Comparison of ENCODE assay signal across 1 cellular context in the genomic region with DNA sequence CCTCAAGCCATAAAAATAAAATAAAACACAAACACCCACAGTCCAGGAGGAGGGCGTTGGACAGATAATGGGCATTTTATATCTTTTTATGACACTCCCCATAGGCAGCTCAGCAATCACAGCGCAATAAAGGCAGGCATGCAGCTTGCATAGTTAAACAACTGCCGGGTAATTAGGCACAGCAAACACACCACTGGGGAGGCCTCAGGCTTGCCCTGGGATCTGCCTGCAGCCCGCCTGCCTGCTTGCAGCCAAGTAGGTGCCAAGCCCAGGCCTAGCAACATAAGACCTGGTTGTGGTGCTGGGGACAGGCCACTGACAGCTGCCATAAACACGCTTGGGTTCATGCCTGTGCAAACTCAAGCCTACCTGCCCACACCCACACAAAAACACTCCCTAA.
TF ChIP-seq lines count a peak whose summit lies in the region.

No MANE protein-coding gene starts in this region.

TF ChIP-seq in GM23338, 12 proteins besides CTCF, POLR2A, EP300 and RAD21:
- TF ChIP-seq, protein P1, sequence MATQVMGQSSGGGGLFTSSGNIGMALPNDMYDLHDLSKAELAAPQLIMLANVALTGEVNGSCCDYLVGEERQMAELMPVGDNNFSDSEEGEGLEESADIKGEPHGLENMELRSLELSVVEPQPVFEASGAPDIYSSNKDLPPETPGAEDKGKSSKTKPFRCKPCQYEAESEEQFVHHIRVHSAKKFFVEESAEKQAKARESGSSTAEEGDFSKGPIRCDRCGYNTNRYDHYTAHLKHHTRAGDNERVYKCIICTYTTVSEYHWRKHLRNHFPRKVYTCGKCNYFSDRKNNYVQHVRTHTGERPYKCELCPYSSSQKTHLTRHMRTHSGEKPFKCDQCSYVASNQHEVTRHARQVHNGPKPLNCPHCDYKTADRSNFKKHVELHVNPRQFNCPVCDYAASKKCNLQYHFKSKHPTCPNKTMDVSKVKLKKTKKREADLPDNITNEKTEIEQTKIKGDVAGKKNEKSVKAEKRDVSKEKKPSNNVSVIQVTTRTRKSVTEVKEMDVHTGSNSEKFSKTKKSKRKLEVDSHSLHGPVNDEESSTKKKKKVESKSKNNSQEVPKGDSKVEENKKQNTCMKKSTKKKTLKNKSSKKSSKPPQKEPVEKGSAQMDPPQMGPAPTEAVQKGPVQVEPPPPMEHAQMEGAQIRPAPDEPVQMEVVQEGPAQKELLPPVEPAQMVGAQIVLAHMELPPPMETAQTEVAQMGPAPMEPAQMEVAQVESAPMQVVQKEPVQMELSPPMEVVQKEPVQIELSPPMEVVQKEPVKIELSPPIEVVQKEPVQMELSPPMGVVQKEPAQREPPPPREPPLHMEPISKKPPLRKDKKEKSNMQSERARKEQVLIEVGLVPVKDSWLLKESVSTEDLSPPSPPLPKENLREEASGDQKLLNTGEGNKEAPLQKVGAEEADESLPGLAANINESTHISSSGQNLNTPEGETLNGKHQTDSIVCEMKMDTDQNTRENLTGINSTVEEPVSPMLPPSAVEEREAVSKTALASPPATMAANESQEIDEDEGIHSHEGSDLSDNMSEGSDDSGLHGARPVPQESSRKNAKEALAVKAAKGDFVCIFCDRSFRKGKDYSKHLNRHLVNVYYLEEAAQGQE (IDR thresholded peaks at IDR 0.05; ENCODE audit: unreplicated experiment) = no peak
- TF ChIP-seq EZH2phosphoT487 (IDR thresholded peaks at IDR 0.05; ENCODE audit: unreplicated experiment) (no peak), ZNF331 (CRISPR knock-in tag; IDR thresholded peaks at IDR 0.05; ENCODE audit: low read depth) (no peak), EZH2 (IDR thresholded peaks at IDR 0.05; ENCODE audit: low read depth, unreplicated experiment) (no peak), ZNF114 (CRISPR knock-in tag; IDR thresholded peaks at IDR 0.05) (no peak), JUNB (IDR thresholded peaks at IDR 0.05; ENCODE audit: unreplicated experiment) (no peak), NANOG (IDR thresholded peaks at IDR 0.05; ENCODE audit: borderline replicate concordance) (no peak)
- TF ChIP-seq, protein P2, sequence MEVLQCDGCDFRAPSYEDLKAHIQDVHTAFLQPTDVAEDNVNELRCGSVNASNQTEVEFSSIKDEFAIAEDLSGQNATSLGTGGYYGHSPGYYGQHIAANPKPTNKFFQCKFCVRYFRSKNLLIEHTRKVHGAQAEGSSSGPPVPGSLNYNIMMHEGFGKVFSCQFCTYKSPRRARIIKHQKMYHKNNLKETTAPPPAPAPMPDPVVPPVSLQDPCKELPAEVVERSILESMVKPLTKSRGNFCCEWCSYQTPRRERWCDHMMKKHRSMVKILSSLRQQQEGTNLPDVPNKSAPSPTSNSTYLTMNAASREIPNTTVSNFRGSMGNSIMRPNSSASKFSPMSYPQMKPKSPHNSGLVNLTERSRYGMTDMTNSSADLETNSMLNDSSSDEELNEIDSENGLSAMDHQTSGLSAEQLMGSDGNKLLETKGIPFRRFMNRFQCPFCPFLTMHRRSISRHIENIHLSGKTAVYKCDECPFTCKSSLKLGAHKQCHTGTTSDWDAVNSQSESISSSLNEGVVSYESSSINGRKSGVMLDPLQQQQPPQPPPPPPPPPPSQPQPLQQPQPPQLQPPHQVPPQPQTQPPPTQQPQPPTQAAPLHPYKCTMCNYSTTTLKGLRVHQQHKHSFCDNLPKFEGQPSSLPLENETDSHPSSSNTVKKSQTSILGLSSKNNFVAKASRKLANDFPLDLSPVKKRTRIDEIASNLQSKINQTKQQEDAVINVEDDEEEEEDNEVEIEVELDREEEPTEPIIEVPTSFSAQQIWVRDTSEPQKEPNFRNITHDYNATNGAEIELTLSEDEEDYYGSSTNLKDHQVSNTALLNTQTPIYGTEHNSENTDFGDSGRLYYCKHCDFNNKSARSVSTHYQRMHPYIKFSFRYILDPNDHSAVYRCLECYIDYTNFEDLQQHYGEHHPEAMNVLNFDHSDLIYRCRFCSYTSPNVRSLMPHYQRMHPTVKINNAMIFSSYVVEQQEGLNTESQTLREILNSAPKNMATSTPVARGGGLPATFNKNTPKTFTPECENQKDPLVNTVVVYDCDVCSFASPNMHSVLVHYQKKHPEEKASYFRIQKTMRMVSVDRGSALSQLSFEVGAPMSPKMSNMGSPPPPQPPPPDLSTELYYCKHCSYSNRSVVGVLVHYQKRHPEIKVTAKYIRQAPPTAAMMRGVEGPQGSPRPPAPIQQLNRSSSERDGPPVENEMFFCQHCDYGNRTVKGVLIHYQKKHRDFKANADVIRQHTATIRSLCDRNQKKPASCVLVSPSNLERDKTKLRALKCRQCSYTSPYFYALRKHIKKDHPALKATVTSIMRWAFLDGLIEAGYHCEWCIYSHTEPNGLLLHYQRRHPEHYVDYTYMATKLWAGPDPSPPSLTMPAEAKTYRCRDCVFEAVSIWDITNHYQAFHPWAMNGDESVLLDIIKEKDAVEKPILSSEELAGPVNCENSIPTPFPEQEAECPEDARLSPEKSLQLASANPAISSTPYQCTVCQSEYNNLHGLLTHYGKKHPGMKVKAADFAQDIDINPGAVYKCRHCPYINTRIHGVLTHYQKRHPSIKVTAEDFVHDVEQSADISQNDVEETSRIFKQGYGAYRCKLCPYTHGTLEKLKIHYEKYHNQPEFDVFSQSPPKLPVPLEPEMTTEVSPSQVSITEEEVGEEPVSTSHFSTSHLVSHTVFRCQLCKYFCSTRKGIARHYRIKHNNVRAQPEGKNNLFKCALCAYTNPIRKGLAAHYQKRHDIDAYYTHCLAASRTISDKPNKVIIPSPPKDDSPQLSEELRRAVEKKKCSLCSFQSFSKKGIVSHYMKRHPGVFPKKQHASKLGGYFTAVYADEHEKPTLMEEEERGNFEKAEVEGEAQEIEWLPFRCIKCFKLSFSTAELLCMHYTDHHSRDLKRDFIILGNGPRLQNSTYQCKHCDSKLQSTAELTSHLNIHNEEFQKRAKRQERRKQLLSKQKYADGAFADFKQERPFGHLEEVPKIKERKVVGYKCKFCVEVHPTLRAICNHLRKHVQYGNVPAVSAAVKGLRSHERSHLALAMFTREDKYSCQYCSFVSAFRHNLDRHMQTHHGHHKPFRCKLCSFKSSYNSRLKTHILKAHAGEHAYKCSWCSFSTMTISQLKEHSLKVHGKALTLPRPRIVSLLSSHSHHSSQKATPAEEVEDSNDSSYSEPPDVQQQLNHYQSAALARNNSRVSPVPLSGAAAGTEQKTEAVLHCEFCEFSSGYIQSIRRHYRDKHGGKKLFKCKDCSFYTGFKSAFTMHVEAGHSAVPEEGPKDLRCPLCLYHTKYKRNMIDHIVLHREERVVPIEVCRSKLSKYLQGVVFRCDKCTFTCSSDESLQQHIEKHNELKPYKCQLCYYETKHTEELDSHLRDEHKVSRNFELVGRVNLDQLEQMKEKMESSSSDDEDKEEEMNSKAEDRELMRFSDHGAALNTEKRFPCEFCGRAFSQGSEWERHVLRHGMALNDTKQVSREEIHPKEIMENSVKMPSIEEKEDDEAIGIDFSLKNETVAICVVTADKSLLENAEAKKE (CRISPR knock-in tag; IDR thresholded peaks at IDR 0.05) = no peak
